In genomic region chr2:106863387-106863786, GRCh38 we compare ENCODE assay signal across 1 cellular context.
TF ChIP-seq lines count a peak whose summit lies in the region.

No MANE protein-coding gene starts in this region.

TF ChIP-seq in GM12878, 131 proteins besides CTCF, POLR2A, EP300 and RAD21 (continued from another document):
- TF ChIP-seq BCL3 (IDR thresholded peaks at IDR 0.05; ENCODE audit: borderline replicate concordance, insufficient read depth, low read depth, low read length, poor library complexity, severe bottlenecking) (no peak), CBX3 (IDR thresholded peaks at IDR 0.05; ENCODE audit: borderline replicate concordance, low read depth) (no peak), SREBF1 (IDR thresholded peaks at IDR 0.05; ENCODE audit: low read length) (no peak), KDM1A (IDR thresholded peaks at IDR 0.05; ENCODE audit: borderline replicate concordance) (no peak), PRDM15 (CRISPR knock-in tag; IDR thresholded peaks at IDR 0.05) (no peak), ZNF622 (IDR thresholded peaks at IDR 0.05) (no peak), WRNIP1 (IDR thresholded peaks at IDR 0.05; ENCODE audit: borderline replicate concordance, low read depth, low read length) (no peak), TCF3 (IDR thresholded peaks at IDR 0.05; ENCODE audit: borderline replicate concordance, insufficient read depth, low read depth, low read length) (no peak), CHD4 (IDR thresholded peaks at IDR 0.05) (no peak), ZBTB11 (CRISPR knock-in tag; IDR thresholded peaks at IDR 0.05) (no peak), HDAC6 (IDR thresholded peaks at IDR 0.05; ENCODE audit: unreplicated experiment) (no peak)
